2 cellular contexts compared by ENCODE assay signal in genomic region chr14:95557291-95557690, GRCh38.
TF ChIP-seq lines count a peak whose summit lies in the region.

No MANE protein-coding gene starts in this region.

TF ChIP-seq in GM23338, 12 proteins besides CTCF, POLR2A, EP300 and RAD21:
- TF ChIP-seq, protein P1, sequence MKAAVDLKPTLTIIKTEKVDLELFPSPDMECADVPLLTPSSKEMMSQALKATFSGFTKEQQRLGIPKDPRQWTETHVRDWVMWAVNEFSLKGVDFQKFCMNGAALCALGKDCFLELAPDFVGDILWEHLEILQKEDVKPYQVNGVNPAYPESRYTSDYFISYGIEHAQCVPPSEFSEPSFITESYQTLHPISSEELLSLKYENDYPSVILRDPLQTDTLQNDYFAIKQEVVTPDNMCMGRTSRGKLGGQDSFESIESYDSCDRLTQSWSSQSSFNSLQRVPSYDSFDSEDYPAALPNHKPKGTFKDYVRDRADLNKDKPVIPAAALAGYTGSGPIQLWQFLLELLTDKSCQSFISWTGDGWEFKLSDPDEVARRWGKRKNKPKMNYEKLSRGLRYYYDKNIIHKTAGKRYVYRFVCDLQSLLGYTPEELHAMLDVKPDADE (IDR thresholded peaks at IDR 0.05) = no peak
- TF ChIP-seq, protein P2, sequence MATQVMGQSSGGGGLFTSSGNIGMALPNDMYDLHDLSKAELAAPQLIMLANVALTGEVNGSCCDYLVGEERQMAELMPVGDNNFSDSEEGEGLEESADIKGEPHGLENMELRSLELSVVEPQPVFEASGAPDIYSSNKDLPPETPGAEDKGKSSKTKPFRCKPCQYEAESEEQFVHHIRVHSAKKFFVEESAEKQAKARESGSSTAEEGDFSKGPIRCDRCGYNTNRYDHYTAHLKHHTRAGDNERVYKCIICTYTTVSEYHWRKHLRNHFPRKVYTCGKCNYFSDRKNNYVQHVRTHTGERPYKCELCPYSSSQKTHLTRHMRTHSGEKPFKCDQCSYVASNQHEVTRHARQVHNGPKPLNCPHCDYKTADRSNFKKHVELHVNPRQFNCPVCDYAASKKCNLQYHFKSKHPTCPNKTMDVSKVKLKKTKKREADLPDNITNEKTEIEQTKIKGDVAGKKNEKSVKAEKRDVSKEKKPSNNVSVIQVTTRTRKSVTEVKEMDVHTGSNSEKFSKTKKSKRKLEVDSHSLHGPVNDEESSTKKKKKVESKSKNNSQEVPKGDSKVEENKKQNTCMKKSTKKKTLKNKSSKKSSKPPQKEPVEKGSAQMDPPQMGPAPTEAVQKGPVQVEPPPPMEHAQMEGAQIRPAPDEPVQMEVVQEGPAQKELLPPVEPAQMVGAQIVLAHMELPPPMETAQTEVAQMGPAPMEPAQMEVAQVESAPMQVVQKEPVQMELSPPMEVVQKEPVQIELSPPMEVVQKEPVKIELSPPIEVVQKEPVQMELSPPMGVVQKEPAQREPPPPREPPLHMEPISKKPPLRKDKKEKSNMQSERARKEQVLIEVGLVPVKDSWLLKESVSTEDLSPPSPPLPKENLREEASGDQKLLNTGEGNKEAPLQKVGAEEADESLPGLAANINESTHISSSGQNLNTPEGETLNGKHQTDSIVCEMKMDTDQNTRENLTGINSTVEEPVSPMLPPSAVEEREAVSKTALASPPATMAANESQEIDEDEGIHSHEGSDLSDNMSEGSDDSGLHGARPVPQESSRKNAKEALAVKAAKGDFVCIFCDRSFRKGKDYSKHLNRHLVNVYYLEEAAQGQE (IDR thresholded peaks at IDR 0.05; ENCODE audit: unreplicated experiment) = no peak

TF ChIP-seq in K562, 482 proteins besides CTCF, POLR2A, EP300 and RAD21:
- peak; percentile 71 for TF ChIP-seq ZNF121 (CRISPR knock-in tag; conservative IDR thresholded peaks at IDR 0.05)
- no peak for TF ChIP-seq PHF8 (IDR thresholded peaks at IDR 0.05; ENCODE audit: borderline replicate concordance, low read length)
